ENCODE assay signal across 8 cellular contexts in genomic region chr22:18954333-18954732, GRCh38. TPM values are rescaled to one million over a fixed set of nuclear protein-coding genes. Genes with fewer than 3 reads are reported as not detected.
DNase-seq lines count a peak whose midpoint lies in the region; ATAC-seq and TF ChIP-seq lines count a peak whose summit lies in the region.

No MANE protein-coding gene starts in this region.

- no peak overlapping the region for H3K4me3 ChIP-seq in BJ (ENCODE audit: low read depth, low read length)
- no peak overlapping the region for H3K4me3 ChIP-seq in PC-3 (ENCODE audit: low read length)
- H3K4me3 ChIP-seq in fibroblast of pulmonary artery (replicated peaks; ENCODE audit: low read depth, low read length), result no peak overlapping the region
- no peak overlapping the region for H3K4me3 ChIP-seq in neuronal stem cell (ENCODE audit: low read length in 2 of 2)
- no peak overlapping the region for H3K4me3 ChIP-seq in thoracic aorta

- H3K27ac ChIP-seq in PC-3 (ENCODE audit: low read length) (no peak overlapping the region), neuronal stem cell (replicated peaks; ENCODE audit: low read length) (no peak overlapping the region), thoracic aorta (no peak overlapping the region)

- H3K4me1 ChIP-seq in PC-3 (ENCODE audit: insufficient read depth, low read length) (no peaks in the 10 kb centered on the region), neuronal stem cell (ENCODE audit: control insufficient read depth in 2 of 2, insufficient read depth in 1 of 2, low read depth in 1 of 2, low read length in 2 of 2) (peaks cover 0 to 14% of the 10 kb centered on the region in 2 donors), thoracic aorta (ENCODE audit: control insufficient read depth in 1 of 2, low read depth in 2 of 2) (no peaks in the 10 kb centered on the region)

- no peak overlapping the region for H2BK120ac ChIP-seq in neuronal stem cell (ENCODE audit: low read depth, low read length)

- DNase-seq in BJ (ENCODE audit: low read depth), result no peak
- DNase-seq in GOT3 (lab: John Stamatoyannopoulos, UW), result peak; percentile 17
- DNase-seq in PC-3, result peak; percentile 63
- peak; percentile 31 for DNase-seq in activated T-helper 1 cell treated with anti-CD3 and anti-CD28 coated beads, Interleukin-12 subunit alpha, Interleukin-12 subunit beta, Interleukin-2, Interleukin-4 antibody, amounts not matched to agents 30 ng/mL and 10 ng/mL and 1 ng/mL, durations not matched to agents 14 hours and 24 hours and 36 hours (ENCODE audit: low spot score)
- peak; percentile 48 for DNase-seq in fibroblast of pulmonary artery (ENCODE audit: low read depth)
- peak; percentile 65 for DNase-seq in neuronal stem cell (ENCODE audit: low spot score)
- no peak for DNase-seq in thoracic aorta (ENCODE audit: low spot score)
- no peak for DNase-seq in putamen (ENCODE audit: low spot score)

- H2BK15ac ChIP-seq in neuronal stem cell (ENCODE audit: low read length), result no peak overlapping the region

- H4K8ac ChIP-seq in neuronal stem cell (ENCODE audit: low read depth, low read length), result no peak overlapping the region

- H2BK5ac ChIP-seq in neuronal stem cell (ENCODE audit: low read length), result no peak overlapping the region

- no peak overlapping the region for H3K27ac Mint-ChIP-seq in activated T-helper 1 cell treated with anti-CD3 and anti-CD28 coated beads, Interleukin-12 subunit alpha, Interleukin-12 subunit beta, Interleukin-2, Interleukin-4 antibody, amounts not matched to agents 30 ng/mL and 10 ng/mL and 1 ng/mL, durations not matched to agents 14 hours and 24 hours and 36 hours

- H3K4me3 Mint-ChIP-seq in activated T-helper 1 cell treated with anti-CD3 and anti-CD28 coated beads, Interleukin-12 subunit alpha, Interleukin-12 subunit beta, Interleukin-2, Interleukin-4 antibody, amounts not matched to agents 30 ng/mL and 10 ng/mL and 1 ng/mL, durations not matched to agents 14 hours and 24 hours and 36 hours, result no peak overlapping the region

- H3F3A ChIP-seq in PC-3 (ENCODE audit: low read length, unreplicated experiment), result no peaks in the 10 kb centered on the region

- H3K9me3 ChIP-seq in PC-3 (ENCODE audit: low read length) (no peaks in the 10 kb centered on the region), neuronal stem cell (replicated peaks in 1 of 2; ENCODE audit: control insufficient read depth in 2 of 2, insufficient read depth in 1 of 2, low read depth in 1 of 2, low read length in 2 of 2) (no peaks in the 10 kb centered on the region), thoracic aorta (no peaks in the 10 kb centered on the region)

- intact Hi-C loops in PC-3 (cut with micrococcal nuclease), result no loop called here
- intact Hi-C loops in activated T-helper 1 cell treated with anti-CD3 and anti-CD28 coated beads, Interleukin-12 subunit alpha, Interleukin-12 subunit beta, Interleukin-2, Interleukin-4 antibody, amounts not matched to agents 30 ng/mL and 10 ng/mL and 1 ng/mL, durations not matched to agents 14 hours and 24 hours and 36 hours (cut with micrococcal nuclease), result loop anchor here (1.0 kb wide), 1 partner anchor 676 kb away; no protein-coding TSS in a partner anchor

- H2BK12ac ChIP-seq in neuronal stem cell (ENCODE audit: low read length), result no peak overlapping the region

- H3K36me3 ChIP-seq in BJ (ENCODE audit: control insufficient read depth, insufficient read depth, low read length) (no peaks in the 10 kb centered on the region), PC-3 (ENCODE audit: low read depth, low read length) (no peaks in the 10 kb centered on the region), neuronal stem cell (replicated peaks in 1 of 2; ENCODE audit: control insufficient read depth in 2 of 2, insufficient read depth in 2 of 2, low read length in 2 of 2) (no peaks in the 10 kb centered on the region), thoracic aorta (no peaks in the 10 kb centered on the region)

- no peak overlapping the region for H3K23ac ChIP-seq in neuronal stem cell (ENCODE audit: low read depth, low read length, poor library complexity)

- no peaks in the 10 kb centered on the region for H4K20me1 ChIP-seq in PC-3 (ENCODE audit: low read length)

- no peaks in the 10 kb centered on the region for H3K27me3 Mint-ChIP-seq in activated T-helper 1 cell treated with anti-CD3 and anti-CD28 coated beads, Interleukin-12 subunit alpha, Interleukin-12 subunit beta, Interleukin-2, Interleukin-4 antibody, amounts not matched to agents 30 ng/mL and 10 ng/mL and 1 ng/mL, durations not matched to agents 14 hours and 24 hours and 36 hours (ENCODE audit: insufficient read depth)

- CTCF ChIA-PET in BJ (lab: Yijun Ruan, JAX) (interaction anchor here (0.8 to 1.2 kb wide), 3 partner anchors 20 to 277 kb away, joined by 3 to 4 read pairs (median 4); no protein-coding TSS in a partner anchor), PC-3 (lab: Charles Lee) (no interaction called here)

- H3K27me3 ChIP-seq in BJ (ENCODE audit: control insufficient read depth, insufficient read depth, low read length) (no peaks in the 10 kb centered on the region), PC-3 (ENCODE audit: low read length) (no peaks in the 10 kb centered on the region), neuronal stem cell (ENCODE audit: control insufficient read depth in 3 of 3, insufficient read depth in 3 of 3, low read depth in 1 of 3, low read length in 3 of 3) (peaks cover 0 to 11% (median 0%) of the 10 kb centered on the region in 3 experiments), thoracic aorta (replicated peaks; ENCODE audit: insufficient read depth) (no peaks in the 10 kb centered on the region)

- no peak overlapping the region for H3K18ac ChIP-seq in neuronal stem cell (ENCODE audit: low read length)

- no peak overlapping the region for H4K91ac ChIP-seq in neuronal stem cell (ENCODE audit: low read depth, low read length, poor library complexity)

- H3K4ac ChIP-seq in neuronal stem cell (ENCODE audit: low read length), result no peak overlapping the region

- ATAC-seq in PC-3 (peak; percentile 92), thoracic aorta (ENCODE audit: insufficient number of reproducible peaks, low FRiP score, low read depth) (no peak)

- BruUV-seq in PC-3 (replicated peaks; lab: Mats Ljungman, UMichigan), result no TSS peak

- no peaks in the 10 kb centered on the region for H3K4me1 Mint-ChIP-seq in activated T-helper 1 cell treated with anti-CD3 and anti-CD28 coated beads, Interleukin-12 subunit alpha, Interleukin-12 subunit beta, Interleukin-2, Interleukin-4 antibody, amounts not matched to agents 30 ng/mL and 10 ng/mL and 1 ng/mL, durations not matched to agents 14 hours and 24 hours and 36 hours (ENCODE audit: low read depth)

- H3K9me3 Mint-ChIP-seq in activated T-helper 1 cell treated with anti-CD3 and anti-CD28 coated beads, Interleukin-12 subunit alpha, Interleukin-12 subunit beta, Interleukin-2, Interleukin-4 antibody, amounts not matched to agents 30 ng/mL and 10 ng/mL and 1 ng/mL, durations not matched to agents 14 hours and 24 hours and 36 hours, result no peaks in the 10 kb centered on the region

- POLR2A ChIA-PET in BJ (lab: Charles Lee) (no interaction called here), PC-3 (lab: Charles Lee; ENCODE audit: unreplicated experiment) (no interaction called here)

- H2AFZ ChIP-seq in PC-3 (ENCODE audit: low read length) (no peak overlapping the region), neuronal stem cell (ENCODE audit: low read length) (no peak overlapping the region)

- peak; percentile 84 for TF ChIP-seq CTCF in BJ (IDR thresholded peaks at IDR 0.05; ENCODE audit: insufficient read depth, low read depth, low read length)
- TF ChIP-seq CTCF in PC-3 (conservative IDR thresholded peaks at IDR 0.05; ENCODE audit: low read depth, low read length), result peak; percentile 61
- peak; percentile 64 for TF ChIP-seq CTCF in fibroblast of pulmonary artery (IDR thresholded peaks at IDR 0.05; ENCODE audit: low read length, missing control alignments)
- TF ChIP-seq CTCF in thoracic aorta (IDR thresholded peaks at IDR 0.05), result peak; percentile 85

- no peaks in the 10 kb centered on the region for H3K79me1 ChIP-seq in neuronal stem cell (ENCODE audit: low read depth, low read length)

- no peak overlapping the region for H3K4me2 ChIP-seq in PC-3 (ENCODE audit: low read length)
- H3K4me2 ChIP-seq in neuronal stem cell (ENCODE audit: insufficient read depth, low read length, poor library complexity, severe bottlenecking), result no peak overlapping the region

- H3K79me2 ChIP-seq in PC-3 (ENCODE audit: low read length), result no peaks in the 10 kb centered on the region

- no CpG with 5 or more reads among the region's 10 CpGs for WGBS in neuronal stem cell (ENCODE audit: extremely low coverage in 2 of 2, insufficient read length in 2 of 2, insufficient replicate concordance in 1 of 2), 2 donors

- no peak overlapping the region for H2AK5ac ChIP-seq in neuronal stem cell (ENCODE audit: low read depth, low read length)

- H3K9me2 ChIP-seq in PC-3 (replicated peaks; ENCODE audit: low read length), result no peaks in the 10 kb centered on the region

- H3K9ac ChIP-seq in PC-3 (ENCODE audit: low read length) (no peak overlapping the region), neuronal stem cell (ENCODE audit: low read depth, low read length, poor library complexity) (no peak overlapping the region)

- no peak overlapping the region for H3K14ac ChIP-seq in neuronal stem cell (ENCODE audit: low read length)

- no peaks in the 10 kb centered on the region for H3K36me3 Mint-ChIP-seq in activated T-helper 1 cell treated with anti-CD3 and anti-CD28 coated beads, Interleukin-12 subunit alpha, Interleukin-12 subunit beta, Interleukin-2, Interleukin-4 antibody, amounts not matched to agents 30 ng/mL and 10 ng/mL and 1 ng/mL, durations not matched to agents 14 hours and 24 hours and 36 hours (ENCODE audit: low read depth)

RNA-seq across cellular contexts. Expression of gene PRODH, which starts 18.2 kb away (rescaled TPM):
- polyA plus RNA-seq in BJ (2011; rRNA removed), result not detected in 2 replicates
- polyA minus RNA-seq in BJ (2011; rRNA and poly(A)+ RNA removed), result not detected in 2 replicates
- total RNA-seq in PC-3 (2014; rRNA removed) (0.84 and 2.0 TPM in 2 replicates), thoracic aorta (10 to 100 TPM in 1 of 2 donors, 1 to 10 TPM in 1; 7.5 to 16.0 TPM)
- 1.0 and 1.2 TPM in 2 replicates for total RNA-seq in activated T-helper 1 cell treated with anti-CD3 and anti-CD28 coated beads, Interleukin-12 subunit alpha, Interleukin-12 subunit beta, Interleukin-2, Interleukin-4 antibody, amounts not matched to agents 30 ng/mL and 10 ng/mL and 1 ng/mL, durations not matched to agents 14 hours and 24 hours and 36 hours
- polyA plus RNA-seq in neuronal stem cell (2013, experiment 1 of 2), result 8.3 TPM
- polyA plus RNA-seq in neuronal stem cell (2013, experiment 2 of 2), result 8.3 TPM

RNA-seq across cellular contexts. Expression of gene DGCR6, which starts 48.2 kb away (rescaled TPM):
- polyA plus RNA-seq in BJ (2011; rRNA removed), result 0.29 and 0.77 TPM in 2 replicates
- polyA minus RNA-seq in BJ (2011; rRNA and poly(A)+ RNA removed), result 2.7 and 3.2 TPM in 2 replicates
- total RNA-seq in PC-3 (2014; rRNA removed), result 0.86 and 3.4 TPM in 2 replicates
- 0.71 and 1.1 TPM in 2 replicates for total RNA-seq in activated T-helper 1 cell treated with anti-CD3 and anti-CD28 coated beads, Interleukin-12 subunit alpha, Interleukin-12 subunit beta, Interleukin-2, Interleukin-4 antibody, amounts not matched to agents 30 ng/mL and 10 ng/mL and 1 ng/mL, durations not matched to agents 14 hours and 24 hours and 36 hours
- 2.0 TPM for polyA plus RNA-seq in neuronal stem cell (2013, experiment 1 of 2)
- polyA plus RNA-seq in neuronal stem cell (2013, experiment 2 of 2), result 2.0 TPM
- total RNA-seq in thoracic aorta, result 1 to 10 TPM; 2.6 to 4.9 TPM

Comparison
In these comparisons a context has a peak if more than half of its experiments do, and no peak if none do; other contexts are left out.
1. DNase-seq: peak in GOT3 (single experiment), PC-3 (single experiment), activated T-helper 1 cell treated with anti-CD3 and anti-CD28 coated beads, Interleukin-12 subunit alpha, Interleukin-12 subunit beta, Interleukin-2, Interleukin-4 antibody, amounts not matched to agents 30 ng/mL and 10 ng/mL and 1 ng/mL, durations not matched to agents 14 hours and 24 hours and 36 hours (single experiment), fibroblast of pulmonary artery (single experiment) and neuronal stem cell (single experiment); none in BJ (single experiment), thoracic aorta (single experiment) and putamen (single experiment).
2. Peak in every context shown above with its lines, with median percentiles within 50 percentile points of each other: CTCF ChIP-seq.